ENCODE assay signal across 8 cellular contexts in the genomic region with DNA sequence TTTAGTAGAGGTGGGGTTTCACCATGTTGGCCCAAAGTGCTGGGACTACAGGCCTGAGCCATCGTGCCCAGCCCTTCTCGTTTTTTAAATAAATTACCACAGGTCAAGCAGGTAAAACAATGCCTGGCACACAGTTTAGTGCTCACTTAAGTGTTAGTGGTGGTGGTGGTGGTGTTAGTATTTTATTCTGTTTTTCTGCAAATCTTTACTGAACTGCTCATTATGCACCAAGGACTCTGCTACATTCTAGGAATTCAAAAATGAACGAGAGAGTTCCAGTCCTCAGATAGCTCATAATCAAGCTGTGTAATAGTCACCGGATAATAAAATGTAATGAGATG. TPM values are rescaled to one million over a fixed set of nuclear protein-coding genes. Genes with fewer than 3 reads are reported as not detected.
DNase-seq lines count a peak whose midpoint lies in the region; ATAC-seq and TF ChIP-seq lines count a peak whose summit lies in the region.

No MANE protein-coding gene starts in this region.

- no peak for TF ChIP-seq CTCF in WERI-Rb-1 (IDR thresholded peaks at IDR 0.05; ENCODE audit: low read depth, low read length)

- DNase-seq in WERI-Rb-1 (no peak), right cardiac atrium (no peak), NCI-H524 treated with DMSO at 0.1 percent for 48 hours (lab: John Stamatoyannopoulos, UW) (no peak), NOMO-1 (lab: John Stamatoyannopoulos, UW; ENCODE audit: unreplicated experiment in 2 of 2) (no peak), nucleus accumbens (lab: John Stamatoyannopoulos, UW) (no peak)

- WGBS in right cardiac atrium, result 1% methylated on average over 4 of the region's 4 CpGs

- H3K27ac ChIP-seq in WERI-Rb-1 (peak overlapping the region; percentile 98), right cardiac atrium (ENCODE audit: low read length) (peak overlapping the region; percentile 83), skin epidermis (peak overlapping the region; percentile 32 to 99 (median 90))

- H3K9me3 ChIP-seq in WERI-Rb-1 (ENCODE audit: severe bottlenecking) (no peaks in the 10 kb centered on the region), right cardiac atrium (ENCODE audit: control insufficient read depth, low read length) (no peaks in the 10 kb centered on the region)

- ATAC-seq in GM21717 (IDR thresholded peaks at IDR 0.05; ENCODE audit: unreplicated experiment) (peak; percentile 0), right cardiac atrium (no peak), HG02885 (IDR thresholded peaks at IDR 0.05; ENCODE audit: poor library complexity, unreplicated experiment) (no peak)

- peaks cover 13% of the 10 kb centered on the region for H3K36me3 ChIP-seq in WERI-Rb-1

- intact Hi-C loops in right cardiac atrium (cut with DNase I), result no loop called here

- H3K4me3 ChIP-seq in WERI-Rb-1 (ENCODE audit: low read depth, low read length), result peak overlapping the region; percentile 81
- H3K4me3 ChIP-seq in right cardiac atrium (ENCODE audit: low read length), result peak overlapping the region; percentile 58
- peak overlapping the region; percentile 52 to 76 (median 62) for H3K4me3 ChIP-seq in skin epidermis

- no peaks in the 10 kb centered on the region for H3K4me1 ChIP-seq in right cardiac atrium (ENCODE audit: control insufficient read depth, insufficient read depth, low read length)

- H3K27me3 ChIP-seq in WERI-Rb-1 (ENCODE audit: insufficient read depth, low read depth, severe bottlenecking), result no peaks in the 10 kb centered on the region
- no peaks in the 10 kb centered on the region for H3K27me3 ChIP-seq in right cardiac atrium (ENCODE audit: control insufficient read depth, insufficient read depth)

RNA-seq across cellular contexts. Expression of a gene that starts 0.7 kb away (rescaled TPM):
- 10 to 100 TPM; 14.3 to 20.6 (median 17.3) TPM for total RNA-seq in right cardiac atrium
- polyA plus RNA-seq in right cardiac atrium, result 15.7 TPM

RNA-seq across cellular contexts. Expression of a gene that starts 18.4 kb away (rescaled TPM):
- total RNA-seq in right cardiac atrium, result 10 to 100 TPM; 36.4 to 65.2 (median 53.7) TPM
- polyA plus RNA-seq in right cardiac atrium, result 32.4 TPM

RNA-seq across cellular contexts. Expression of a gene that starts 21.7 kb away (rescaled TPM):
- 1 to 10 TPM; 1.5 to 3.0 (median 1.8) TPM for total RNA-seq in right cardiac atrium
- 2.0 TPM for polyA plus RNA-seq in right cardiac atrium

RNA-seq across cellular contexts. Expression of a gene that starts 43.7 kb away (rescaled TPM):
- total RNA-seq in right cardiac atrium, result not detected
- not detected for polyA plus RNA-seq in right cardiac atrium
